In the genomic region with DNA sequence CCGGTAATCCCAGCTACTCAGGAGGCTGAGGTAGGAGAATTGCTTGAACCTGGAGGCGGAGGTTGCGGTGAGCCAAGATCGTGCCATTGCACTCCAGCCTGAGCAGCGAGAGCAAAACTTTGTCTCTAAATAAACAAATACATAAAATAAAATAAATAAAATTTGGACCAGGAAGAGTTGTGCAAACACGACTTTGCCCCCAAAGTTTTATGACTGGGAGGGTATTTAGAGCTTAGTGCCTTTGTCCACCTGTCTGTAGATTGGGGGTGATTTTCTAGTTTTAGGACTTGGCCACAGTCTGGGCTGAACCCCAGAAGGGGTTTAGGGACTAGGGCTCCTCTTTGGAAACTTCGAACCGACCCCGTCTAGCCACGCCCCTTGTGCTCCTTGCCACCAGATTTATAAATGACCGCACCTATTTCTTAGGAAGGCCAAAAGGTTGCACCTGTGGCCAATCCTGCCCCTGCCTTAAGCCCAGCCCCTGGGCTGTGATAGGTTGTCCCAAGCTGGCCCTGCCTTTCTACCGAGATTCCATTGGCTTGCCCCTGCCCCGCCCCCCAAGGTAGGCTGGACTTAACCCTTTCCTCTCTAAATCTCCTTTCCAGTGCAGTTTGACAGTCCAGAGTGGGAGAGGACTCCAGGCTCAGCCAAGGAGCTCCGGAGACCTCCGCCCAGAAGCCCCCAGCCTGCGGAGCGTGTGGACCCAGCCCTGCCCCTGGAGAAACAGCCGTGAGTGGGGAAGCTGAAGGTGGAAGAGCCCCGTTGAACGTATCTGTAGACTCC, we compare ENCODE assay signal across 1 cellular context.
TF ChIP-seq lines count a peak whose summit lies in the region.

No MANE protein-coding gene starts in this region.

TF ChIP-seq in HEK293, 187 proteins besides CTCF, POLR2A, EP300 and RAD21 (continued from another document):
- TF ChIP-seq ZNF391 (tag by site-specific recombination; IDR thresholded peaks at IDR 0.05; ENCODE audit: borderline replicate concordance, low read depth) (no peak), KLF1 (tag by site-specific recombination; IDR thresholded peaks at IDR 0.05) (peak; percentile 47; the same call in 1 of the 2 replicates), ZNF239 (tag by site-specific recombination; IDR thresholded peaks at IDR 0.05) (no peak), TCF7L2 (IDR thresholded peaks at IDR 0.05; ENCODE audit: borderline replicate concordance, low read depth, low read length) (no peak), FEZF1 (tag by site-specific recombination; IDR thresholded peaks at IDR 0.05) (no peak), ZNF121 (tag by site-specific recombination; IDR thresholded peaks at IDR 0.05) (no peak), KLF10 (tag by site-specific recombination; IDR thresholded peaks at IDR 0.05) (peak; percentile 97), ZNF211 (tag by site-specific recombination; IDR thresholded peaks at IDR 0.05; ENCODE audit: low read depth) (no peak), ZBTB20 (tag by site-specific recombination; IDR thresholded peaks at IDR 0.05) (no peak), KLF9 (tag by site-specific recombination; IDR thresholded peaks at IDR 0.05; ENCODE audit: low read depth) (peak; percentile 58), ZBTB48 (tag by site-specific recombination; IDR thresholded peaks at IDR 0.05) (peak; percentile 43; the same call in 1 of the 2 replicates), ZBTB7A (tag by site-specific recombination; IDR thresholded peaks at IDR 0.05; ENCODE audit: low read depth) (no peak), SP3 (tag by site-specific recombination; IDR thresholded peaks at IDR 0.05) (peak; percentile 78), ZNF133 (tag by site-specific recombination; IDR thresholded peaks at IDR 0.05) (no peak), ZSCAN18 (tag by site-specific recombination; IDR thresholded peaks at IDR 0.05) (no peak), ZNF776 (tag by site-specific recombination; IDR thresholded peaks at IDR 0.05; ENCODE audit: borderline replicate concordance) (no peak), SP2 (tag by site-specific recombination; IDR thresholded peaks at IDR 0.05) (peak; percentile 92), KLF16 (tag by site-specific recombination; IDR thresholded peaks at IDR 0.05) (0 out of 2 replicates have a peak, but pooled peaks have one; percentile 36), PRDM10 (tag by site-specific recombination; IDR thresholded peaks at IDR 0.05) (peak; percentile 73), ZNF530 (tag by site-specific recombination; IDR thresholded peaks at IDR 0.05; ENCODE audit: low read depth) (no peak), ZNF416 (tag by site-specific recombination; IDR thresholded peaks at IDR 0.05) (no peak)
- TF ChIP-seq, protein P1, sequence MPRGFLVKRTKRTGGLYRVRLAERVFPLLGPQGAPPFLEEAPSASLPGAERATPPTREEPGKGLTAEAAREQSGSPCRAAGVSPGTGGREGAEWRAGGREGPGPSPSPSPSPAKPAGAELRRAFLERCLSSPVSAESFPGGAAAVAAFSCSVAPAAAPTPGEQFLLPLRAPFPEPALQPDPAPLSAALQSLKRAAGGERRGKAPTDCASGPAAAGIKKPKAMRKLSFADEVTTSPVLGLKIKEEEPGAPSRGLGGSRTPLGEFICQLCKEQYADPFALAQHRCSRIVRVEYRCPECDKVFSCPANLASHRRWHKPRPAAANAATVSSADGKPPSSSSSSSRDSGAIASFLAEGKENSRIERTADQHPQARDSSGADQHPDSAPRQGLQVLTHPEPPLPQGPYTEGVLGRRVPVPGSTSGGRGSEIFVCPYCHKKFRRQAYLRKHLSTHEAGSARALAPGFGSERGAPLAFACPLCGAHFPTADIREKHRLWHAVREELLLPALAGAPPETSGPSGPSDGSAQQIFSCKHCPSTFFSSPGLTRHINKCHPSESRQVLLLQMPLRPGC (tag by site-specific recombination; IDR thresholded peaks at IDR 0.05) = no peak
- TF ChIP-seq, protein P2, sequence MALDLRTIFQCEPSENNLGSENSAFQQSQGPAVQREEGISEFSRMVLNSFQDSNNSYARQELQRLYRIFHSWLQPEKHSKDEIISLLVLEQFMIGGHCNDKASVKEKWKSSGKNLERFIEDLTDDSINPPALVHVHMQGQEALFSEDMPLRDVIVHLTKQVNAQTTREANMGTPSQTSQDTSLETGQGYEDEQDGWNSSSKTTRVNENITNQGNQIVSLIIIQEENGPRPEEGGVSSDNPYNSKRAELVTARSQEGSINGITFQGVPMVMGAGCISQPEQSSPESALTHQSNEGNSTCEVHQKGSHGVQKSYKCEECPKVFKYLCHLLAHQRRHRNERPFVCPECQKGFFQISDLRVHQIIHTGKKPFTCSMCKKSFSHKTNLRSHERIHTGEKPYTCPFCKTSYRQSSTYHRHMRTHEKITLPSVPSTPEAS (tag by site-specific recombination; IDR thresholded peaks at IDR 0.05) = no peak
